In the genomic region with DNA sequence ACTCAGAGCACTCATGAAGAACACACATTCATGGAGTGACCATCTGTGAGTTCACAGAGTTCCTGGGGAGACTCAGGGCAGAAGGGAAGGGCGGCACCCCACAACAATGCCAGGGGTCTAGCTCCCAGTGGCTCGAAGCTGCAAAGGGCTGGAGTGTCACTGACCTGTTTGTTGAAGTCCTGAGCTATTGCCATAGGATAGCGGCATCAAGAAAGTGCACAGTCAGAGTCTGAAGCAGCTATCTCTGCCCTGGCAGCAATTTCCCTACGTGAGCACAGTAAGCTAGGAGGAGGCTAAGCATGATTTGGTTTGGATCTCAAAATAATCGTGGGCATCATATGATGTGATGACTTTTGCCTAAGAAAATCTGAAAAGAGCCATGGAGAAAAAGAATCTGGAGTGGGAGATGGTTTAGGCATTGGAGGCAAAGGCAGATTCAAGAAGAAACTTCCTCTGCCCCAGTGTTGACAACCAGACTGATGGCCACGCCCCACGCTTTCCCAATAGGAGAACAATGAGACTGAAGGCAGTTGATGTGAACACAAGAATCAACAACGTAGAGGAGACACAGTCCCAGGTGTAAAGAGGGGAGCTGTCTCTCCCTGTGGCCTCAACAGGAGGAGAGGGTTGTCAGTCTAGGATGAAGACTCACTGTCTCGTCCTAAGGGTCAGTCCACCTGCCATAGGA, we compare ENCODE assay signal across 9 cellular contexts.
DNase-seq lines count a peak whose midpoint lies in the region; ATAC-seq and TF ChIP-seq lines count a peak whose summit lies in the region.
"Had no signal": no experiment of that assay in that cellular context is flagged by ENCODE, and none has a peak within 500 bp of the region (broad histone marks: within the 10 kb centered on the region; RNA-seq: fewer than 3 reads in every experiment).

No MANE protein-coding gene starts in this region.

- DNase-seq in Peyer's patch (peak in 1 of 3 donors; percentile 73), fibroblast of mammary gland (ENCODE audit: low read depth) (peak; percentile 21), SK-N-SH (no peak)
- no peak for DNase-seq in activated CD4-positive, alpha-beta T cell treated with anti-CD3 and anti-CD28 coated beads, Interleukin-2, amount 50 U/mL, for 48 hours
- DNase-seq: activated CD8-positive, alpha-beta T cell treated with anti-CD3 and anti-CD28 coated beads for 36 hours had no signal

- H3K9ac ChIP-seq in parathyroid adenoma (no peak overlapping the region), SK-N-SH (no peak overlapping the region)

- no peak for TF ChIP-seq EP300 in SK-N-SH (IDR thresholded peaks at IDR 0.05; ENCODE audit: borderline replicate concordance in 1 of 2, low read depth in 1 of 2, low read length in 1 of 2)

- H3K9me3 ChIP-seq in Peyer's patch (no peaks in the 10 kb centered on the region), parathyroid adenoma (ENCODE audit: control insufficient read depth, low read length) (no peaks in the 10 kb centered on the region), SK-N-SH (no peaks in the 10 kb centered on the region)

- TF ChIP-seq RAD21 in SK-N-SH (IDR thresholded peaks at IDR 0.05; ENCODE audit: low read length), result no peak

- H3K4me3 ChIP-seq in Peyer's patch (no peak overlapping the region), fibroblast of mammary gland (ENCODE audit: control insufficient read depth, low read depth, low read length) (no peak overlapping the region), parathyroid adenoma (ENCODE audit: low read depth, low read length) (peak overlapping the region; percentile 32), SK-N-SH (ENCODE audit: low read depth in 2 of 2, low read length in 1 of 2) (no peak overlapping the region)

- H3K79me2 ChIP-seq in parathyroid adenoma (no peaks in the 10 kb centered on the region), SK-N-SH (ENCODE audit: insufficient read depth) (no peaks in the 10 kb centered on the region)

- ATAC-seq in HG02759 (IDR thresholded peaks at IDR 0.05; ENCODE audit: unreplicated experiment) (no peak), HG02970 (IDR thresholded peaks at IDR 0.05; ENCODE audit: low FRiP score, unreplicated experiment) (no peak)
- ATAC-seq: activated CD8-positive, alpha-beta T cell treated with anti-CD3 and anti-CD28 coated beads for 36 hours had no signal

- H3F3A ChIP-seq in SK-N-SH (replicated peaks; ENCODE audit: insufficient read depth), result no peaks in the 10 kb centered on the region

- H3K4me1 ChIP-seq in Peyer's patch, result peaks cover 0 to 59% (median 5%) of the 10 kb centered on the region in 4 donors
- H3K4me1 ChIP-seq in parathyroid adenoma, result peaks cover 42% of the 10 kb centered on the region
- no peaks in the 10 kb centered on the region for H3K4me1 ChIP-seq in SK-N-SH (ENCODE audit: control insufficient read depth in 1 of 2, insufficient read depth in 2 of 2, low read depth in 1 of 2, low read length in 1 of 2)

- TF ChIP-seq CTCF in C4-2B (conservative IDR thresholded peaks at IDR 0.05) (no peak), Peyer's patch (IDR thresholded peaks at IDR 0.05) (no peak), fibroblast of mammary gland (conservative IDR thresholded peaks at IDR 0.05; ENCODE audit: control insufficient read depth, insufficient read depth, low read depth, low read length) (no peak), parathyroid adenoma (IDR thresholded peaks at IDR 0.05) (no peak), SK-N-SH (IDR thresholded peaks at IDR 0.05) (no peak)

- H3K27me3 ChIP-seq in Peyer's patch (no peaks in the 10 kb centered on the region), parathyroid adenoma (ENCODE audit: control insufficient read depth, insufficient read depth, low read length) (no peaks in the 10 kb centered on the region), SK-N-SH (ENCODE audit: insufficient read depth) (no peaks in the 10 kb centered on the region)

- H3K9me2 ChIP-seq in SK-N-SH, result no peaks in the 10 kb centered on the region

- CTCF ChIA-PET in SK-N-SH (lab: Yijun Ruan, JAX), result interaction anchor here (0.8 to 2.2 kb wide), 4 partner anchors 10 to 172 kb away, joined by 3 to 6 read pairs (median 4); no protein-coding TSS in a partner anchor

- H3K4me2 ChIP-seq in parathyroid adenoma (ENCODE audit: low read length) (peak overlapping the region; percentile 24), SK-N-SH (no peak overlapping the region)

- no peak for TF ChIP-seq POLR2A in Peyer's patch (IDR thresholded peaks at IDR 0.05)

- no peaks in the 10 kb centered on the region for H4K20me1 ChIP-seq in SK-N-SH (ENCODE audit: insufficient read depth)

- WGBS in SK-N-SH (ENCODE audit: low lambda C conversion rate), result 60% methylated on average over 6 of the region's 9 CpGs

- H3K27ac ChIP-seq in C4-2B, result peak overlapping the region; percentile 96; the same call in 1 of the 2 replicates
- peak overlapping the region; percentile 46 to 94 (median 76) for H3K27ac ChIP-seq in Peyer's patch
- peak overlapping the region; percentile 96 for H3K27ac ChIP-seq in parathyroid adenoma
- no peak overlapping the region for H3K27ac ChIP-seq in SK-N-SH (ENCODE audit: low read depth in 2 of 2, low read length in 1 of 2)

- POLR2A ChIA-PET in SK-N-SH (lab: Yijun Ruan, JAX), result no interaction called here

- H3K36me3 ChIP-seq in Peyer's patch, result no peaks in the 10 kb centered on the region
- H3K36me3 ChIP-seq in parathyroid adenoma (ENCODE audit: control insufficient read depth, insufficient read depth, low read length), result no peaks in the 10 kb centered on the region
- H3K36me3 ChIP-seq in SK-N-SH (replicated peaks in 1 of 2; ENCODE audit: control insufficient read depth in 1 of 2, insufficient read depth in 2 of 2, low read length in 1 of 2), result no peaks in the 10 kb centered on the region

- H2AFZ ChIP-seq in parathyroid adenoma (peak overlapping the region; percentile 72), SK-N-SH (ENCODE audit: low read depth) (no peak overlapping the region)

TF ChIP-seq in SK-N-SH, 30 proteins besides CTCF, POLR2A, EP300 and RAD21:
- TF ChIP-seq MXI1 (IDR thresholded peaks at IDR 0.05; ENCODE audit: low read depth, low read length), result no peak
- TF ChIP-seq MEF2A (IDR thresholded peaks at IDR 0.05; ENCODE audit: borderline replicate concordance, low read depth), result no peak
- TF ChIP-seq RFX5 (IDR thresholded peaks at IDR 0.05; ENCODE audit: low read length), result no peak
- no peak for TF ChIP-seq FOXM1 (IDR thresholded peaks at IDR 0.05; ENCODE audit: low read depth)
- no peak for TF ChIP-seq FOXJ3 (CRISPR knock-in tag; IDR thresholded peaks at IDR 0.05)
- no peak for TF ChIP-seq NFIC (IDR thresholded peaks at IDR 0.05; ENCODE audit: borderline replicate concordance)
- TF ChIP-seq, protein P1, sequence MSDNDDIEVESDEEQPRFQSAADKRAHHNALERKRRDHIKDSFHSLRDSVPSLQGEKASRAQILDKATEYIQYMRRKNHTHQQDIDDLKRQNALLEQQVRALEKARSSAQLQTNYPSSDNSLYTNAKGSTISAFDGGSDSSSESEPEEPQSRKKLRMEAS (IDR thresholded peaks at IDR 0.05; ENCODE audit: low read depth), result no peak
- TF ChIP-seq TAF1 (IDR thresholded peaks at IDR 0.05; ENCODE audit: borderline replicate concordance, low read depth, low read length), result no peak
- no peak for TF ChIP-seq FOSL2 (IDR thresholded peaks at IDR 0.05; ENCODE audit: borderline replicate concordance, low read depth)
- no peak for TF ChIP-seq TCF12 (IDR thresholded peaks at IDR 0.05)
- TF ChIP-seq, protein P2, sequence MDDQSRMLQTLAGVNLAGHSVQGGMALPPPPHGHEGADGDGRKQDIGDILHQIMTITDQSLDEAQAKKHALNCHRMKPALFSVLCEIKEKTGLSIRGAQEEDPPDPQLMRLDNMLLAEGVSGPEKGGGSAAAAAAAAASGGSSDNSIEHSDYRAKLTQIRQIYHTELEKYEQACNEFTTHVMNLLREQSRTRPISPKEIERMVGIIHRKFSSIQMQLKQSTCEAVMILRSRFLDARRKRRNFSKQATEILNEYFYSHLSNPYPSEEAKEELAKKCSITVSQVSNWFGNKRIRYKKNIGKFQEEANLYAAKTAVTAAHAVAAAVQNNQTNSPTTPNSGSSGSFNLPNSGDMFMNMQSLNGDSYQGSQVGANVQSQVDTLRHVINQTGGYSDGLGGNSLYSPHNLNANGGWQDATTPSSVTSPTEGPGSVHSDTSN (IDR thresholded peaks at IDR 0.05), result no peak
- TF ChIP-seq, protein P3, sequence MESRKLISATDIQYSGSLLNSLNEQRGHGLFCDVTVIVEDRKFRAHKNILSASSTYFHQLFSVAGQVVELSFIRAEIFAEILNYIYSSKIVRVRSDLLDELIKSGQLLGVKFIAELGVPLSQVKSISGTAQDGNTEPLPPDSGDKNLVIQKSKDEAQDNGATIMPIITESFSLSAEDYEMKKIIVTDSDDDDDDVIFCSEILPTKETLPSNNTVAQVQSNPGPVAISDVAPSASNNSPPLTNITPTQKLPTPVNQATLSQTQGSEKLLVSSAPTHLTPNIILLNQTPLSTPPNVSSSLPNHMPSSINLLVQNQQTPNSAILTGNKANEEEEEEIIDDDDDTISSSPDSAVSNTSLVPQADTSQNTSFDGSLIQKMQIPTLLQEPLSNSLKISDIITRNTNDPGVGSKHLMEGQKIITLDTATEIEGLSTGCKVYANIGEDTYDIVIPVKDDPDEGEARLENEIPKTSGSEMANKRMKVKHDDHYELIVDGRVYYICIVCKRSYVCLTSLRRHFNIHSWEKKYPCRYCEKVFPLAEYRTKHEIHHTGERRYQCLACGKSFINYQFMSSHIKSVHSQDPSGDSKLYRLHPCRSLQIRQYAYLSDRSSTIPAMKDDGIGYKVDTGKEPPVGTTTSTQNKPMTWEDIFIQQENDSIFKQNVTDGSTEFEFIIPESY (IDR thresholded peaks at IDR 0.05; ENCODE audit: borderline replicate concordance, low read depth), result no peak
- no peak for TF ChIP-seq SIN3A (IDR thresholded peaks at IDR 0.05; ENCODE audit: borderline replicate concordance, low read depth, low read length)
- TF ChIP-seq YY1 (IDR thresholded peaks at IDR 0.05; ENCODE audit: low read depth), result no peak
- TF ChIP-seq, protein P4, sequence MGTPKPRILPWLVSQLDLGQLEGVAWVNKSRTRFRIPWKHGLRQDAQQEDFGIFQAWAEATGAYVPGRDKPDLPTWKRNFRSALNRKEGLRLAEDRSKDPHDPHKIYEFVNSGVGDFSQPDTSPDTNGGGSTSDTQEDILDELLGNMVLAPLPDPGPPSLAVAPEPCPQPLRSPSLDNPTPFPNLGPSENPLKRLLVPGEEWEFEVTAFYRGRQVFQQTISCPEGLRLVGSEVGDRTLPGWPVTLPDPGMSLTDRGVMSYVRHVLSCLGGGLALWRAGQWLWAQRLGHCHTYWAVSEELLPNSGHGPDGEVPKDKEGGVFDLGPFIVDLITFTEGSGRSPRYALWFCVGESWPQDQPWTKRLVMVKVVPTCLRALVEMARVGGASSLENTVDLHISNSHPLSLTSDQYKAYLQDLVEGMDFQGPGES (IDR thresholded peaks at IDR 0.05; ENCODE audit: low read depth, low read length), result no peak
- no peak for TF ChIP-seq JUND (IDR thresholded peaks at IDR 0.05)
- TF ChIP-seq RCOR1 (IDR thresholded peaks at IDR 0.05; ENCODE audit: low read length), result no peak

Comparison
In these comparisons a context has a peak if more than half of its experiments do, and no peak if none do; other contexts are left out.
1. H3K27ac ChIP-seq: peak in C4-2B (single experiment), Peyer's patch (4 of 4) and parathyroid adenoma (single experiment); none in SK-N-SH (0 of 2).